In the genomic region with DNA sequence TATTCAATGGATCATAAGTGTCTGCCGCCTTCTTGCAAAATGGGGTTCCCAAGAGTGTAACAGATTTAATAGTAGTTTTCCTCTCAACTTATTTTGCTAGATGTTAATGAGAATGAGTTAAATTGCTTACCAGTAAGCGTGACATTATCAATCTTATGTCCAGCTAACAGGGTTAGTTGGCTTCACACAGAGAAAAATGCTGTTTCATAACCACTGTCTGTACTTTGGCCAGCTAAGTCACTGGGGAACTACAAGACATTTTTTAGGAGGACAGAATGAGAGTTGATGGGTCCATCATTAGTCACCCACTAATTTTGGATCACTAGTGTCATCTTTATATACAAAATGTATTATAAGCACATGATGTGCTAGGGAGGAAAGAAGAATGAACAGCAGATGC, we compare ENCODE assay signal across 1 cellular context.
TF ChIP-seq lines count a peak whose summit lies in the region.

No MANE protein-coding gene starts in this region.

TF ChIP-seq in H1, 55 proteins besides CTCF, POLR2A, EP300 and RAD21:
- no peak for TF ChIP-seq USF2 (IDR thresholded peaks at IDR 0.05; ENCODE audit: low read length)
- TF ChIP-seq HDAC2 (IDR thresholded peaks at IDR 0.05; ENCODE audit: borderline replicate concordance in 1 of 2, low read depth in 2 of 2, low read length in 2 of 2), result no peak
- no peak for TF ChIP-seq EGR1 (IDR thresholded peaks at IDR 0.05; ENCODE audit: borderline replicate concordance, low read depth, low read length)
- TF ChIP-seq RBBP5 (IDR thresholded peaks at IDR 0.05; ENCODE audit: borderline replicate concordance, low read depth, low read length), result no peak
- no peak for TF ChIP-seq GTF2F1 (IDR thresholded peaks at IDR 0.05; ENCODE audit: borderline replicate concordance, low read depth, low read length)
- no peak for TF ChIP-seq BACH1 (IDR thresholded peaks at IDR 0.05; ENCODE audit: low read length)
- TF ChIP-seq RFX5 (IDR thresholded peaks at IDR 0.05; ENCODE audit: borderline replicate concordance, low read depth, low read length), result no peak
- TF ChIP-seq, protein P1, sequence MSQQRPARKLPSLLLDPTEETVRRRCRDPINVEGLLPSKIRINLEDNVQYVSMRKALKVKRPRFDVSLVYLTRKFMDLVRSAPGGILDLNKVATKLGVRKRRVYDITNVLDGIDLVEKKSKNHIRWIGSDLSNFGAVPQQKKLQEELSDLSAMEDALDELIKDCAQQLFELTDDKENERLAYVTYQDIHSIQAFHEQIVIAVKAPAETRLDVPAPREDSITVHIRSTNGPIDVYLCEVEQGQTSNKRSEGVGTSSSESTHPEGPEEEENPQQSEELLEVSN (IDR thresholded peaks at IDR 0.05), result no peak
- no peak for TF ChIP-seq SIRT6 (IDR thresholded peaks at IDR 0.05; ENCODE audit: low read length)
- no peak for TF ChIP-seq TAF1 (IDR thresholded peaks at IDR 0.05; ENCODE audit: low read depth, low read length)
- no peak for TF ChIP-seq HDAC6 (IDR thresholded peaks at IDR 0.05; ENCODE audit: low read depth, low read length)
- TF ChIP-seq NANOG (IDR thresholded peaks at IDR 0.05; ENCODE audit: insufficient read depth, low read depth, low read length, poor library complexity, severe bottlenecking), result no peak
- no peak for TF ChIP-seq BCL11A (IDR thresholded peaks at IDR 0.05; ENCODE audit: low read depth in 2 of 2, low read length in 2 of 2)
- TF ChIP-seq NRF1 (IDR thresholded peaks at IDR 0.05; ENCODE audit: low read depth, low read length), result no peak
- TF ChIP-seq ASH2L (IDR thresholded peaks at IDR 0.05; ENCODE audit: low read length), result no peak
- TF ChIP-seq GABPA (IDR thresholded peaks at IDR 0.05; ENCODE audit: borderline replicate concordance, insufficient read depth, low read length), result no peak
- TF ChIP-seq, protein P2, sequence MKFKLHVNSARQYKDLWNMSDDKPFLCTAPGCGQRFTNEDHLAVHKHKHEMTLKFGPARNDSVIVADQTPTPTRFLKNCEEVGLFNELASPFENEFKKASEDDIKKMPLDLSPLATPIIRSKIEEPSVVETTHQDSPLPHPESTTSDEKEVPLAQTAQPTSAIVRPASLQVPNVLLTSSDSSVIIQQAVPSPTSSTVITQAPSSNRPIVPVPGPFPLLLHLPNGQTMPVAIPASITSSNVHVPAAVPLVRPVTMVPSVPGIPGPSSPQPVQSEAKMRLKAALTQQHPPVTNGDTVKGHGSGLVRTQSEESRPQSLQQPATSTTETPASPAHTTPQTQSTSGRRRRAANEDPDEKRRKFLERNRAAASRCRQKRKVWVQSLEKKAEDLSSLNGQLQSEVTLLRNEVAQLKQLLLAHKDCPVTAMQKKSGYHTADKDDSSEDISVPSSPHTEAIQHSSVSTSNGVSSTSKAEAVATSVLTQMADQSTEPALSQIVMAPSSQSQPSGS (IDR thresholded peaks at IDR 0.05; ENCODE audit: low read length), result no peak
